Comparison of ENCODE assay signal across 30 cellular contexts in genomic region chr3:51817375-51817774, GRCh38. TPM values are rescaled to one million over a fixed set of nuclear protein-coding genes. Genes with fewer than 3 reads are reported as not detected.
"Had no signal": no experiment of that assay in that cellular context is flagged by ENCODE, and none has a peak within 500 bp of the region (broad histone marks: within the 10 kb centered on the region; RNA-seq: fewer than 3 reads in every experiment).

No MANE protein-coding gene starts in this region.

- H3K4me1 Mint-ChIP-seq: mesothelial cell of epicardium had no signal

- H3K9me3 Mint-ChIP-seq: dendritic cell treated with granulocyte-macrophage colony-stimulating factor and Interleukin-4, amounts not matched to agents 40 ng/mL and 50 ng/mL, for 4 days; effector memory CD8-positive, alpha-beta T cell had no signal

- DNase-seq: colonic mucosa; cortex of kidney; effector CD8-positive, alpha-beta T cell; effector memory CD8-positive, alpha-beta T cell; endodermal cell; erythroblast; esophagus squamous epithelium; foreskin fibroblast; foreskin melanocyte; gastrocnemius medialis; glutamatergic neuron; head of caudate nucleus; heart right ventricle; hippocampal formation; left cardiac atrium; left lung; left ventricle myocardium superior; lower lobe of right lung; mesenchymal stem cell; mucosa of descending colon had no signal

- ATAC-seq: effector memory CD8-positive, alpha-beta T cell; esophagus mucosa; gastrocnemius medialis; heart right ventricle; left cardiac atrium; left lung; left ventricle myocardium superior; lower lobe of right lung; mucosa of descending colon had no signal

- H3K36me3 Mint-ChIP-seq: mesothelial cell of epicardium had no signal

- H3K27ac Mint-ChIP-seq: dendritic cell treated with granulocyte-macrophage colony-stimulating factor and Interleukin-4, amounts not matched to agents 40 ng/mL and 50 ng/mL, for 4 days; effector memory CD8-positive, alpha-beta T cell; endodermal cell; mesothelial cell of epicardium had no signal

- H3K4me3 Mint-ChIP-seq: dendritic cell treated with granulocyte-macrophage colony-stimulating factor and Interleukin-4, amounts not matched to agents 40 ng/mL and 50 ng/mL, for 4 days; effector memory CD8-positive, alpha-beta T cell; endodermal cell; mesothelial cell of epicardium had no signal

RNA-seq across cellular contexts. Expression of gene IQCF6, which starts 38.3 kb away (rescaled TPM):
- total RNA-seq: colonic mucosa, dermis microvascular lymphatic vessel endothelial cell, endodermal cell, esophagus mucosa, esophagus squamous epithelium, gastrocnemius medialis, glomerular endothelial cell, heart right ventricle, kidney epithelial cell, left cardiac atrium, left lung, left ventricle myocardium superior, lower leg skin, lower lobe of right lung, lung microvascular endothelial cell, mesenteric fat pad, mesothelial cell of epicardium, mucosa of descending colon, myocyte had no signal

RNA-seq across cellular contexts. Expression of gene IQCF2, which starts 44.0 kb away (rescaled TPM):
- total RNA-seq: colonic mucosa, dermis microvascular lymphatic vessel endothelial cell, endodermal cell, esophagus mucosa, esophagus squamous epithelium, gastrocnemius medialis, glomerular endothelial cell, heart right ventricle, kidney epithelial cell, left cardiac atrium, left lung, left ventricle myocardium superior, lower leg skin, lower lobe of right lung, lung microvascular endothelial cell, mesenteric fat pad, mesothelial cell of epicardium, mucosa of descending colon, myocyte had no signal

RNA-seq across cellular contexts. Expression of gene IQCF5, which starts 58.0 kb away (rescaled TPM):
- total RNA-seq: colonic mucosa, dermis microvascular lymphatic vessel endothelial cell, endodermal cell, esophagus mucosa, esophagus squamous epithelium, gastrocnemius medialis, glomerular endothelial cell, heart right ventricle, kidney epithelial cell, left cardiac atrium, left lung, left ventricle myocardium superior, lower leg skin, lower lobe of right lung, lung microvascular endothelial cell, mesenteric fat pad, mesothelial cell of epicardium, mucosa of descending colon, myocyte had no signal
